Comparison of ENCODE assay signal across 16 cellular contexts in genomic region chr13:27536361-27537101, GRCh38.
"Had no signal": no experiment of that assay in that cellular context is flagged by ENCODE, and none has a peak within 500 bp of the region (broad histone marks: within the 10 kb centered on the region; RNA-seq: fewer than 3 reads in every experiment).

No MANE protein-coding gene starts in this region.

- H3K4me1 ChIP-seq: adrenal gland had no signal

- H3K27me3 Mint-ChIP-seq: activated T-helper 17 cell treated with anti-CD3 and anti-CD28 coated beads, Interleukin-2, amount 50 U/mL, for 72 hours; central memory CD8-positive, alpha-beta T cell; memory B cell; stimulated activated naive CD8-positive, alpha-beta T cell treated with anti-CD3 and anti-CD28 coated beads, Interleukin-15, amount 100 ng/mL, for 72 hours had no signal

- H3K9me3 ChIP-seq: adrenal gland, ovary, testis had no signal

- H3K9me3 Mint-ChIP-seq: activated naive CD4-positive, alpha-beta T cell treated with anti-CD3 and anti-CD28 coated beads for 36 hours; activated T-helper 17 cell treated with anti-CD3 and anti-CD28 coated beads, Interleukin-2, amount 50 U/mL, for 72 hours; central memory CD8-positive, alpha-beta T cell; memory B cell; nephron; stimulated activated naive CD8-positive, alpha-beta T cell treated with anti-CD3 and anti-CD28 coated beads, Interleukin-15, amount 100 ng/mL, for 72 hours had no signal

- H3K27ac ChIP-seq: adrenal gland, ovary, testis had no signal

- DNase-seq: activated CD4-positive, alpha-beta T cell treated with anti-CD3 and anti-CD28 coated beads for 1 hour; activated naive CD4-positive, alpha-beta T cell treated with anti-CD3 and anti-CD28 coated beads for 36 hours; adrenal gland; cortex of kidney; effector CD8-positive, alpha-beta T cell; erythroblast; ovary; stimulated activated CD4-positive, alpha-beta T cell treated with anti-CD3 and anti-CD28 coated beads, Interleukin-2, amount 100 ng/mL, for 48 hours; stimulated activated CD8-positive, alpha-beta memory T cell treated with anti-CD3 and anti-CD28 coated beads, Interleukin-4, amount 100 ng/mL, for 48 hours; stimulated activated naive CD8-positive, alpha-beta T cell treated with anti-CD3 and anti-CD28 coated beads, Interleukin-15, amount 100 ng/mL, for 72 hours; T-helper 9 cell; testis had no signal

- H3K4me3 ChIP-seq: adrenal gland, ovary, testis had no signal

- H3K4me3 Mint-ChIP-seq: activated naive CD4-positive, alpha-beta T cell treated with anti-CD3 and anti-CD28 coated beads for 36 hours; activated T-helper 17 cell treated with anti-CD3 and anti-CD28 coated beads, Interleukin-2, amount 50 U/mL, for 72 hours; central memory CD8-positive, alpha-beta T cell; memory B cell; nephron; stimulated activated naive CD8-positive, alpha-beta T cell treated with anti-CD3 and anti-CD28 coated beads, Interleukin-15, amount 100 ng/mL, for 72 hours had no signal

- ATAC-seq: activated T-helper 17 cell treated with anti-CD3 and anti-CD28 coated beads, Interleukin-2, amount 50 U/mL, for 72 hours; stimulated activated naive CD8-positive, alpha-beta T cell treated with anti-CD3 and anti-CD28 coated beads, Interleukin-15, amount 100 ng/mL, for 72 hours had no signal

- H3K36me3 Mint-ChIP-seq: memory B cell had no signal

- H3K27ac Mint-ChIP-seq: activated naive CD4-positive, alpha-beta T cell treated with anti-CD3 and anti-CD28 coated beads for 36 hours; activated T-helper 17 cell treated with anti-CD3 and anti-CD28 coated beads, Interleukin-2, amount 50 U/mL, for 72 hours; memory B cell; nephron had no signal

- H3K27me3 ChIP-seq: adrenal gland, ovary, testis had no signal

- H3K36me3 ChIP-seq: adrenal gland, ovary had no signal
